Comparison of ENCODE assay signal across 9 cellular contexts in genomic region chr3:5750874-5751273, GRCh38.
"Had no signal": no experiment of that assay in that cellular context is flagged by ENCODE, and none has a peak within 500 bp of the region (broad histone marks: within the 10 kb centered on the region; RNA-seq: fewer than 3 reads in every experiment).

No MANE protein-coding gene starts in this region.

- H3K9me3 ChIP-seq: HAP-1 had no signal

- H3K27ac ChIP-seq: GM23248, HL-60 had no signal

- H3K4me3 ChIP-seq: GM23248, HAP-1 had no signal

- ATAC-seq: HCT116 had no signal

- DNase-seq: GM23248, GOT3, H7, HFFc6, Kasumi-1, KG1 had no signal

- H3K9ac ChIP-seq: GM23248 had no signal

- H3K4me1 ChIP-seq: HAP-1 had no signal

- H2AFZ ChIP-seq: GM23248 had no signal

- H3K36me3 ChIP-seq: HAP-1 had no signal
